Comparison of ENCODE assay signal across 20 cellular contexts in the genomic region with DNA sequence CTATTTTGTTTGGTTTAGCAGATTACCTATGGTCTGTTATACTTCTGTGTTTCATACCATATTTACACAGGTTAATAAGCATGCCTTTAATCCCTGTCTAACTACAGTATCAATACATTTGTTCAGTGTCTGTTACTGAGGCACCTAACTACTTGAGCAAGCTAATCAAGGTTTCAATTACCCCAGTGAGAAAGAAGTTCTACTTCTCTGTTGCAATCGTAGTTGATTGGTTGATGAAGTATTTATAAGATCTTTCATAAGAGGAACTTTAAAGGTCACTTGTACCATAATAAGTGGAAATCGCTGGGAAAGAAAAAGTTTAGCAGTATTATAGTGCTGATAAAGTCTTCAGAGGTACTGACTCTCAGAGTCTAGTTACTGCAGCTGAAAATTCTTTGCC.
"Had no signal": no experiment of that assay in that cellular context is flagged by ENCODE, and none has a peak within 500 bp of the region (broad histone marks: within the 10 kb centered on the region; RNA-seq: fewer than 3 reads in every experiment).

No MANE protein-coding gene starts in this region.

- H3K27me3 ChIP-seq: esophagus muscularis mucosa, foreskin keratinocyte, right lobe of liver had no signal

- H3K9me3 ChIP-seq: esophagus muscularis mucosa, psoas muscle, right lobe of liver, tibial nerve had no signal

- FAIRE-seq: colon, kidney had no signal

- H3K27ac Mint-ChIP-seq: dendritic cell treated with granulocyte-macrophage colony-stimulating factor and Interleukin-4, amounts not matched to agents 40 ng/mL and 50 ng/mL, for 4 days; effector memory CD8-positive, alpha-beta T cell; nephron progenitor cell; stimulated activated effector memory CD8-positive, alpha-beta T cell treated with anti-CD3 and anti-CD28 coated beads, Interleukin-12 subunit alpha, Interleukin-12 subunit beta, amount 100 ng/mL, for 72 hours; stimulated activated naive CD8-positive, alpha-beta T cell treated with anti-CD3 and anti-CD28 coated beads, Interleukin-15, Interleukin-2, amounts not matched to agents 100 ng/mL and 50 ng/mL, for 24 hours had no signal

- DNase-seq: effector memory CD8-positive, alpha-beta T cell; foreskin keratinocyte; kidney; left cardiac atrium; left ventricle myocardium superior; mesendoderm; naive B cell; nephron progenitor cell; psoas muscle; retina; right lobe of liver; stimulated activated CD4-positive, alpha-beta T cell treated with anti-CD3 and anti-CD28 coated beads, Interleukin-4, amount 100 ng/mL, for 1 hour; stimulated activated CD8-positive, alpha-beta memory T cell treated with anti-CD3 and anti-CD28 coated beads, Interleukin-4, amount 100 ng/mL, for 48 hours had no signal

- H3K9me3 Mint-ChIP-seq: dendritic cell treated with granulocyte-macrophage colony-stimulating factor and Interleukin-4, amounts not matched to agents 40 ng/mL and 50 ng/mL, for 4 days; effector memory CD8-positive, alpha-beta T cell; nephron progenitor cell; stimulated activated effector memory CD8-positive, alpha-beta T cell treated with anti-CD3 and anti-CD28 coated beads, Interleukin-12 subunit alpha, Interleukin-12 subunit beta, amount 100 ng/mL, for 72 hours; stimulated activated naive CD8-positive, alpha-beta T cell treated with anti-CD3 and anti-CD28 coated beads, Interleukin-15, Interleukin-2, amounts not matched to agents 100 ng/mL and 50 ng/mL, for 24 hours had no signal

- ATAC-seq: effector memory CD8-positive, alpha-beta T cell; foreskin keratinocyte; left cardiac atrium; left ventricle myocardium superior; psoas muscle; right lobe of liver; stimulated activated effector memory CD8-positive, alpha-beta T cell treated with anti-CD3 and anti-CD28 coated beads, Interleukin-12 subunit alpha, Interleukin-12 subunit beta, amount 100 ng/mL, for 72 hours had no signal

- H3K36me3 Mint-ChIP-seq: stimulated activated effector memory CD8-positive, alpha-beta T cell treated with anti-CD3 and anti-CD28 coated beads, Interleukin-12 subunit alpha, Interleukin-12 subunit beta, amount 100 ng/mL, for 72 hours had no signal

- H3K27me3 Mint-ChIP-seq: dendritic cell treated with granulocyte-macrophage colony-stimulating factor and Interleukin-4, amounts not matched to agents 40 ng/mL and 50 ng/mL, for 4 days; effector memory CD8-positive, alpha-beta T cell; naive B cell; stimulated activated naive CD8-positive, alpha-beta T cell treated with anti-CD3 and anti-CD28 coated beads, Interleukin-15, Interleukin-2, amounts not matched to agents 100 ng/mL and 50 ng/mL, for 24 hours had no signal

- H3K4me3 ChIP-seq: esophagus muscularis mucosa, psoas muscle, right lobe of liver, tibial nerve had no signal

- H3K4me3 Mint-ChIP-seq: dendritic cell treated with granulocyte-macrophage colony-stimulating factor and Interleukin-4, amounts not matched to agents 40 ng/mL and 50 ng/mL, for 4 days; effector memory CD8-positive, alpha-beta T cell; nephron progenitor cell; stimulated activated effector memory CD8-positive, alpha-beta T cell treated with anti-CD3 and anti-CD28 coated beads, Interleukin-12 subunit alpha, Interleukin-12 subunit beta, amount 100 ng/mL, for 72 hours; stimulated activated naive CD8-positive, alpha-beta T cell treated with anti-CD3 and anti-CD28 coated beads, Interleukin-15, Interleukin-2, amounts not matched to agents 100 ng/mL and 50 ng/mL, for 24 hours had no signal

- H3K36me3 ChIP-seq: esophagus muscularis mucosa, right lobe of liver, tibial nerve had no signal

- H3K4me1 Mint-ChIP-seq: stimulated activated effector memory CD8-positive, alpha-beta T cell treated with anti-CD3 and anti-CD28 coated beads, Interleukin-12 subunit alpha, Interleukin-12 subunit beta, amount 100 ng/mL, for 72 hours had no signal

- H3K27ac ChIP-seq: epithelial cell of prostate, esophagus muscularis mucosa, foreskin keratinocyte, psoas muscle, right lobe of liver, tibial nerve had no signal

- H3K4me1 ChIP-seq: esophagus muscularis mucosa, foreskin keratinocyte, psoas muscle, right lobe of liver, tibial nerve had no signal
